In the genomic region with DNA sequence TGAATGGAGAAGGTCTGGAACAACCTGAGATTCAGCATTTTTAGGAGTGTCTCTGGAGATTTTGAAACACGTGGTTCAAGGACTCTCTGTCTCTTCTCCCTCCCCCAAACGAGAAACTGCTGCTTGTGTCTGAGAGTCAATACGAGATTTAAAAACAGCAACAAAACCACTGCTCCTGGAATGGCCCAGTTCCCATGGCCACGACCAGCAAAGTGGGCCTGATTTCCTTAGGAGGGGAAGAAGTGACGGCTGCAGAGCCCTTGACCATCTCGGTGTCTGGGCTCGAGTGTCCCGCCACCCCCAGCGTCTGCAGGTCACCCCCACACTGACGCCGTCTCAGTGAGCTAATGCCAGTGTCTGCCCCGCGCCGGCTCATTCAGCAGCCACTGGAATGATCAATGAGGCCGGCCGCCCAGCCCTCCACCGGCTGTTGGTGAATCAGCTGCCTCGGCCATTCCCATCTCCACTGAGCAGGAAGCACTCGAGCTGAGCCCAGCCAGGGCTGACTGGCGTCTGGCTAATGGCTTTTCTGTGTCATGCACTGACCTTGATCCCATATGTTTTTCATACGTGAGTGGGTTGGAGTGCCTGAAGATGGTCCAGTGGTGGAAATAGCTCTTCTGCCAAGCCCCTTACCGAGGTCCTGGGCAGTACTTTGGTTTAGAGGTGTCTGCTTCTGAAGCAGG, we compare ENCODE assay signal across 1 cellular context.
A peak's percentile ranks its signal among the peaks of the same experiment; 100 is the strongest.
TF ChIP-seq lines count a peak whose summit lies in the region.

No MANE protein-coding gene starts in this region.

TF ChIP-seq in HepG2, 621 proteins besides CTCF, POLR2A, EP300 and RAD21 (continued from another document and continues in another):
- TF ChIP-seq, protein P1, sequence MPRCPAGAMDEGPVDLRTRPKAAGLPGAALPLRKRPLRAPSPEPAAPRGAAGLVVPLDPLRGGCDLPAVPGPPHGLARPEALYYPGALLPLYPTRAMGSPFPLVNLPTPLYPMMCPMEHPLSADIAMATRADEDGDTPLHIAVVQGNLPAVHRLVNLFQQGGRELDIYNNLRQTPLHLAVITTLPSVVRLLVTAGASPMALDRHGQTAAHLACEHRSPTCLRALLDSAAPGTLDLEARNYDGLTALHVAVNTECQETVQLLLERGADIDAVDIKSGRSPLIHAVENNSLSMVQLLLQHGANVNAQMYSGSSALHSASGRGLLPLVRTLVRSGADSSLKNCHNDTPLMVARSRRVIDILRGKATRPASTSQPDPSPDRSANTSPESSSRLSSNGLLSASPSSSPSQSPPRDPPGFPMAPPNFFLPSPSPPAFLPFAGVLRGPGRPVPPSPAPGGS (CRISPR knock-in tag; IDR thresholded peaks at IDR 0.05), result no peak
- no peak for TF ChIP-seq GATA4 (IDR thresholded peaks at IDR 0.05; ENCODE audit: borderline replicate concordance, low read depth)
- TF ChIP-seq LBX2 (CRISPR knock-in tag; IDR thresholded peaks at IDR 0.05; ENCODE audit: borderline replicate concordance), result no peak; the same call in 1 of the 2 replicates
- TF ChIP-seq KAT2B (IDR thresholded peaks at IDR 0.05; ENCODE audit: borderline replicate concordance, low read depth, low read length), result no peak
- TF ChIP-seq, protein P2, sequence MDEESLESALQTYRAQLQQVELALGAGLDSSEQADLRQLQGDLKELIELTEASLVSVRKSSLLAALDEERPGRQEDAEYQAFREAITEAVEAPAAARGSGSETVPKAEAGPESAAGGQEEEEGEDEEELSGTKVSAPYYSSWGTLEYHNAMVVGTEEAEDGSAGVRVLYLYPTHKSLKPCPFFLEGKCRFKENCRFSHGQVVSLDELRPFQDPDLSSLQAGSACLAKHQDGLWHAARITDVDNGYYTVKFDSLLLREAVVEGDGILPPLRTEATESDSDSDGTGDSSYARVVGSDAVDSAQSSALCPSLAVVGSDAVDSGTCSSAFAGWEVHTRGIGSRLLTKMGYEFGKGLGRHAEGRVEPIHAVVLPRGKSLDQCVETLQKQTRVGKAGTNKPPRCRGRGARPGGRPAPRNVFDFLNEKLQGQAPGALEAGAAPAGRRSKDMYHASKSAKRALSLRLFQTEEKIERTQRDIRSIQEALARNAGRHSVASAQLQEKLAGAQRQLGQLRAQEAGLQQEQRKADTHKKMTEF (CRISPR knock-in tag; IDR thresholded peaks at IDR 0.05), result peak; percentile 84
- TF ChIP-seq ZMYM4 (CRISPR knock-in tag; IDR thresholded peaks at IDR 0.05), result no peak
- TF ChIP-seq MAFF (IDR thresholded peaks at IDR 0.05; ENCODE audit: low read depth, low read length), result no peak
- TF ChIP-seq U2AF1 (optimal IDR thresholded peaks at IDR 0.05; ENCODE audit: low read depth, low read length), result no peak
- TF ChIP-seq, protein P3, sequence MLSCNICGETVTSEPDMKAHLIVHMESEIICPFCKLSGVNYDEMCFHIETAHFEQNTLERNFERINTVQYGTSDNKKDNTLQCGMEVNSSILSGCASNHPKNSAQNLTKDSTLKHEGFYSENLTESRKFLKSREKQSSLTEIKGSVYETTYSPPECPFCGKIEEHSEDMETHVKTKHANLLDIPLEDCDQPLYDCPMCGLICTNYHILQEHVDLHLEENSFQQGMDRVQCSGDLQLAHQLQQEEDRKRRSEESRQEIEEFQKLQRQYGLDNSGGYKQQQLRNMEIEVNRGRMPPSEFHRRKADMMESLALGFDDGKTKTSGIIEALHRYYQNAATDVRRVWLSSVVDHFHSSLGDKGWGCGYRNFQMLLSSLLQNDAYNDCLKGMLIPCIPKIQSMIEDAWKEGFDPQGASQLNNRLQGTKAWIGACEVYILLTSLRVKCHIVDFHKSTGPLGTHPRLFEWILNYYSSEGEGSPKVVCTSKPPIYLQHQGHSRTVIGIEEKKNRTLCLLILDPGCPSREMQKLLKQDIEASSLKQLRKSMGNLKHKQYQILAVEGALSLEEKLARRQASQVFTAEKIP (CRISPR knock-in tag; IDR thresholded peaks at IDR 0.05; ENCODE audit: borderline replicate concordance), result no peak
- no peak for TF ChIP-seq ZNF180 (CRISPR knock-in tag; IDR thresholded peaks at IDR 0.05; ENCODE audit: borderline replicate concordance, low read depth)
- no peak for TF ChIP-seq RAD51 (IDR thresholded peaks at IDR 0.05; ENCODE audit: borderline replicate concordance)
- no peak for TF ChIP-seq AGO2 (optimal IDR thresholded peaks at IDR 0.05; ENCODE audit: low read depth, low read length)
- TF ChIP-seq KLF6 (CRISPR knock-in tag; IDR thresholded peaks at IDR 0.05), result 0 out of 2 replicates have a peak, but pooled peaks have one; percentile 39
- TF ChIP-seq ZIK1 (CRISPR knock-in tag; IDR thresholded peaks at IDR 0.05; ENCODE audit: borderline replicate concordance, low read depth), result no peak
- TF ChIP-seq THAP11 (CRISPR knock-in tag; IDR thresholded peaks at IDR 0.05), result peak; percentile 32; the same call in 1 of the 2 replicates
- no peak for TF ChIP-seq ZNF496 (CRISPR knock-in tag; IDR thresholded peaks at IDR 0.05; ENCODE audit: insufficient replicate concordance)
- TF ChIP-seq ZNF281 (CRISPR knock-in tag; IDR thresholded peaks at IDR 0.05; ENCODE audit: borderline replicate concordance), result peak; percentile 52; the same call in 1 of the 2 replicates
- TF ChIP-seq ZNF570 (CRISPR knock-in tag; IDR thresholded peaks at IDR 0.05; ENCODE audit: borderline replicate concordance), result no peak
- no peak for TF ChIP-seq ZXDC (CRISPR knock-in tag; IDR thresholded peaks at IDR 0.05)
- no peak for TF ChIP-seq KLF13 (CRISPR knock-in tag; IDR thresholded peaks at IDR 0.05)
- TF ChIP-seq PHF5A (CRISPR knock-in tag; IDR thresholded peaks at IDR 0.05; ENCODE audit: low read depth, unreplicated experiment), result no peak
- TF ChIP-seq JUND (CRISPR knock-in tag; IDR thresholded peaks at IDR 0.05), result no peak
- no peak for TF ChIP-seq SMAD9 (CRISPR knock-in tag; IDR thresholded peaks at IDR 0.05)
- no peak for TF ChIP-seq ZBTB3 (CRISPR knock-in tag; IDR thresholded peaks at IDR 0.05; ENCODE audit: borderline replicate concordance, low read depth)
- 0 out of 2 replicates have a peak, but pooled peaks have one; percentile 33 for TF ChIP-seq CBFB (CRISPR knock-in tag; IDR thresholded peaks at IDR 0.05)
- no peak for TF ChIP-seq AKAP8 (CRISPR knock-in tag; IDR thresholded peaks at IDR 0.05)
- no peak for TF ChIP-seq ZNF282 (IDR thresholded peaks at IDR 0.05; ENCODE audit: partially characterized antibody)
- TF ChIP-seq POLR2AphosphoS5 (IDR thresholded peaks at IDR 0.05; ENCODE audit: low read depth, low read length), result no peak
- no peak for TF ChIP-seq ZNF235 (CRISPR knock-in tag; IDR thresholded peaks at IDR 0.05; ENCODE audit: borderline replicate concordance)
- TF ChIP-seq ZMAT5 (CRISPR knock-in tag; IDR thresholded peaks at IDR 0.05; ENCODE audit: borderline replicate concordance, low read depth), result no peak
- TF ChIP-seq, protein P4, sequence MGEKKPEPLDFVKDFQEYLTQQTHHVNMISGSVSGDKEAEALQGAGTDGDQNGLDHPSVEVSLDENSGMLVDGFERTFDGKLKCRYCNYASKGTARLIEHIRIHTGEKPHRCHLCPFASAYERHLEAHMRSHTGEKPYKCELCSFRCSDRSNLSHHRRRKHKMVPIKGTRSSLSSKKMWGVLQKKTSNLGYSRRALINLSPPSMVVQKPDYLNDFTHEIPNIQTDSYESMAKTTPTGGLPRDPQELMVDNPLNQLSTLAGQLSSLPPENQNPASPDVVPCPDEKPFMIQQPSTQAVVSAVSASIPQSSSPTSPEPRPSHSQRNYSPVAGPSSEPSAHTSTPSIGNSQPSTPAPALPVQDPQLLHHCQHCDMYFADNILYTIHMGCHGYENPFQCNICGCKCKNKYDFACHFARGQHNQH (CRISPR knock-in tag; IDR thresholded peaks at IDR 0.05), result peak; percentile 57; the same call in 1 of the 2 replicates
- no peak for TF ChIP-seq CENPT (CRISPR knock-in tag; IDR thresholded peaks at IDR 0.05; ENCODE audit: low read depth)
- peak; percentile 27; the same call in 1 of the 2 replicates for TF ChIP-seq NFYB (CRISPR knock-in tag; IDR thresholded peaks at IDR 0.05)
- TF ChIP-seq MLLT10 (CRISPR knock-in tag; IDR thresholded peaks at IDR 0.05), result no peak
- peak; percentile 29; the same call in 1 of the 2 replicates for TF ChIP-seq ZNF556 (CRISPR knock-in tag; IDR thresholded peaks at IDR 0.05; ENCODE audit: borderline replicate concordance)
- no peak for TF ChIP-seq GTF2F1 (IDR thresholded peaks at IDR 0.05; ENCODE audit: low read length)
- TF ChIP-seq ZNF34 (CRISPR knock-in tag; IDR thresholded peaks at IDR 0.05; ENCODE audit: borderline replicate concordance), result no peak
- TF ChIP-seq, protein P5, sequence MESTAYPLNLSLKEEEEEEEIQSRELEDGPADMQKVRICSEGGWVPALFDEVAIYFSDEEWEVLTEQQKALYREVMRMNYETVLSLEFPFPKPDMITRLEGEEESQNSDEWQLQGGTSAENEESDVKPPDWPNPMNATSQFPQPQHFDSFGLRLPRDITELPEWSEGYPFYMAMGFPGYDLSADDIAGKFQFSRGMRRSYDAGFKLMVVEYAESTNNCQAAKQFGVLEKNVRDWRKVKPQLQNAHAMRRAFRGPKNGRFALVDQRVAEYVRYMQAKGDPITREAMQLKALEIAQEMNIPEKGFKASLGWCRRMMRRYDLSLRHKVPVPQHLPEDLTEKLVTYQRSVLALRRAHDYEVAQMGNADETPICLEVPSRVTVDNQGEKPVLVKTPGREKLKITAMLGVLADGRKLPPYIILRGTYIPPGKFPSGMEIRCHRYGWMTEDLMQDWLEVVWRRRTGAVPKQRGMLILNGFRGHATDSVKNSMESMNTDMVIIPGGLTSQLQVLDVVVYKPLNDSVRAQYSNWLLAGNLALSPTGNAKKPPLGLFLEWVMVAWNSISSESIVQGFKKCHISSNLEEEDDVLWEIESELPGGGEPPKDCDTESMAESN (CRISPR knock-in tag; conservative IDR thresholded peaks at IDR 0.05), result peak; percentile 61; the same call in 1 of the 2 replicates
- TF ChIP-seq YEATS4 (CRISPR knock-in tag; IDR thresholded peaks at IDR 0.05; ENCODE audit: borderline replicate concordance), result no peak; the same call in 1 of the 2 replicates
- peak; percentile 99 for TF ChIP-seq ZNF331 (CRISPR knock-in tag; IDR thresholded peaks at IDR 0.05)
- TF ChIP-seq SPEN (CRISPR knock-in tag; IDR thresholded peaks at IDR 0.05; ENCODE audit: low read depth), result peak; percentile 62; the same call in 1 of the 2 replicates
- TF ChIP-seq MYC (CRISPR knock-in tag; IDR thresholded peaks at IDR 0.05; ENCODE audit: borderline replicate concordance), result peak; percentile 35; the same call in 1 of the 2 replicates
- TF ChIP-seq NFATC3 (CRISPR knock-in tag; IDR thresholded peaks at IDR 0.05), result no peak
- no peak for TF ChIP-seq ZNF17 (CRISPR knock-in tag; IDR thresholded peaks at IDR 0.05)
- TF ChIP-seq MBD4 (IDR thresholded peaks at IDR 0.05; ENCODE audit: borderline replicate concordance, low read length), result no peak
- TF ChIP-seq YY1 (IDR thresholded peaks at IDR 0.05; ENCODE audit: insufficient read depth, insufficient replicate concordance, low read depth, low read length), result peak; percentile 63
- TF ChIP-seq MIER3 (CRISPR knock-in tag; IDR thresholded peaks at IDR 0.05; ENCODE audit: borderline replicate concordance), result peak; percentile 63
- TF ChIP-seq WIZ (CRISPR knock-in tag; IDR thresholded peaks at IDR 0.05), result no peak
- peak; percentile 43; the same call in 1 of the 2 replicates for TF ChIP-seq ZFP91 (CRISPR knock-in tag; IDR thresholded peaks at IDR 0.05; ENCODE audit: borderline replicate concordance)
